Comparison of ENCODE assay signal across 23 cellular contexts in genomic region chrX:155896512-155896911, GRCh38.
"Had no signal": no experiment of that assay in that cellular context is flagged by ENCODE, and none has a peak within 500 bp of the region (broad histone marks: within the 10 kb centered on the region; RNA-seq: fewer than 3 reads in every experiment).

No MANE protein-coding gene starts in this region.

- H3K9me3 ChIP-seq: esophagus muscularis mucosa, pancreas, psoas muscle, upper lobe of left lung had no signal

- H3K4me1 ChIP-seq: esophagus muscularis mucosa, foreskin keratinocyte, pancreas, psoas muscle, upper lobe of left lung had no signal

- ATAC-seq: activated CD4-positive, alpha-beta T cell treated with anti-CD3 and anti-CD28 coated beads for 36 hours; activated CD8-positive, alpha-beta T cell treated with anti-CD3 and anti-CD28 coated beads, Interleukin-2, amount 10 ng/mL, durations not matched to agents 7 days and 5 days; foreskin keratinocyte; naive thymus-derived CD4-positive, alpha-beta T cell; pancreas; psoas muscle; stimulated activated memory B cell treated with anti-CD40 and anti-IgM and Interleukin-4, amounts not matched to agents 10 μg/mL and 1 μg/mL and 100 μg/mL, for 72 hours; stimulated activated naive CD8-positive, alpha-beta T cell treated with anti-CD3 and anti-CD28 coated beads, Interleukin-15, amount 100 ng/mL, for 72 hours had no signal

- H3K27ac ChIP-seq: esophagus muscularis mucosa, foreskin keratinocyte, pancreas, psoas muscle, upper lobe of left lung had no signal

- H3K4me3 ChIP-seq: esophagus muscularis mucosa, pancreas, psoas muscle, smooth muscle cell, upper lobe of left lung had no signal

- DNase-seq: activated CD4-positive, alpha-beta T cell treated with anti-CD3 and anti-CD28 coated beads for 36 hours; activated CD4-positive, CD25-positive, alpha-beta regulatory T cell; activated CD8-positive, alpha-beta T cell treated with anti-CD3 and anti-CD28 coated beads, Interleukin-2, amount 10 ng/mL, durations not matched to agents 7 days and 5 days; activated effector memory CD4-positive, alpha-beta T cell treated with Interleukin-2 at 50 U/mL for 16 hours; activated naive CD4-positive, alpha-beta T cell treated with Interleukin-2 at 50 U/mL for 16 hours; activated T-cell treated with anti-CD3 and anti-CD28 coated beads for 4 hours; anterior cingulate cortex; effector CD4-positive, alpha-beta T cell; foreskin keratinocyte; mammary epithelial cell; midbrain; naive thymus-derived CD4-positive, alpha-beta T cell; pancreas; psoas muscle; stimulated activated CD4-positive, alpha-beta T cell treated with anti-CD3 and anti-CD28 coated beads, Interleukin-1b, Interleukin-23, amount 100 ng/mL, for 48 hours; stimulated activated CD4-positive, alpha-beta T cell treated with anti-CD3 and anti-CD28 coated beads, Interleukin-4, amount 100 ng/mL, for 4 hours; stimulated activated CD8-positive, alpha-beta memory T cell treated with anti-CD3 and anti-CD28 coated beads, Interleukin-4, amount 100 ng/mL, for 48 hours; stimulated activated naive CD8-positive, alpha-beta T cell treated with anti-CD3 and anti-CD28 coated beads, Interleukin-15, amount 100 ng/mL, for 72 hours; T-helper 2 cell; upper lobe of left lung had no signal
